In the genomic region with DNA sequence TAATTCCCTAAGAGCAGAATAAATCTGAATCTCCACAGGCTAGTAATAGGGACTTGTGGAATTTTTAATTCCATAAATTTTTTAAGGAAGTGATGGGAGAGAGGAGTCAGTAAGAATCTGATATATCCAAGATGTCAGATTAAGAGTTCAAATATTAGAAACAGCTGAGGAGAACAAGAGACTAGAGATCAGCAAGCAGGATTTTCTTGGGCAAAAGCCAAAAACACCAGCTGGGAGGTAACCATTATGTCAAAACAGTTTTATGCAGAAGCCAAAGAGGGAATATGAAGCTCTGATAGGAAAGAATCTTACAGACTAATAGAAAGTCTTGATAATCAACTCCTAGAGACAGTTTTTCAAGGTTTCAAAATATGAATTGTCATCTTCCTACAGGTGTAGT, we compare ENCODE assay signal across 12 cellular contexts.
DNase-seq lines count a peak whose midpoint lies in the region; ATAC-seq and TF ChIP-seq lines count a peak whose summit lies in the region.
"Had no signal": no experiment of that assay in that cellular context is flagged by ENCODE, and none has a peak within 500 bp of the region (broad histone marks: within the 10 kb centered on the region; RNA-seq: fewer than 3 reads in every experiment).

No MANE protein-coding gene starts in this region.

- no peaks in the 10 kb centered on the region for H3K4me1 Mint-ChIP-seq in MCF 10A (ENCODE audit: insufficient read depth, unreplicated experiment)
- no peaks in the 10 kb centered on the region for H3K4me1 Mint-ChIP-seq in activated naive CD8-positive, alpha-beta T cell treated with anti-CD3 and anti-CD28 coated beads for 36 hours

- no peak overlapping the region for H3K4me3 ChIP-seq in breast epithelium
- H3K4me3 ChIP-seq in transverse colon = no peak overlapping the region
- H3K4me3 ChIP-seq: cardiac muscle cell, vagina had no signal

- CTCF ChIA-PET in MCF 10A (lab: Yijun Ruan, JAX) = no interaction called here

- H3K36me3 Mint-ChIP-seq in MCF 10A (ENCODE audit: insufficient read depth, unreplicated experiment) = no peaks in the 10 kb centered on the region
- no peaks in the 10 kb centered on the region for H3K36me3 Mint-ChIP-seq in activated naive CD8-positive, alpha-beta T cell treated with anti-CD3 and anti-CD28 coated beads for 36 hours
- H3K36me3 Mint-ChIP-seq: natural killer cell treated with Interleukin-12 subunit alpha and Interleukin-12 subunit beta and Interleukin-15 and Interleukin-18, amount 100 ng/mL, for 72 hours had no signal

- in situ Hi-C loops in transverse colon (cut with MboI; ENCODE audit: low pct_ligation_motif_present in 1 of 4, low pct_unique_long_range_greater_than_20kb in 1 of 4, low sequenced_read_pairs in 3 of 4) = no loop called here

- no peak for TF ChIP-seq CTCF in MCF 10A (IDR thresholded peaks at IDR 0.05; ENCODE audit: unreplicated experiment)
- TF ChIP-seq CTCF in breast epithelium (IDR thresholded peaks at IDR 0.05) = no peak
- no peak for TF ChIP-seq CTCF in transverse colon (IDR thresholded peaks at IDR 0.05)

- DNase-seq in MCF 10A (ENCODE audit: unreplicated experiment) = peak; percentile 18
- DNase-seq in breast epithelium (ENCODE audit: low spot score in 2 of 2) = no peak
- DNase-seq in NCI-H69 (lab: John Stamatoyannopoulos, UW) = peak; percentile 81
- DNase-seq in fibroblast of gingiva (ENCODE audit: low read depth) = peak; percentile 72
- DNase-seq in transverse colon = peak; percentile 21
- no peak for DNase-seq in cortex of kidney (lab: John Stamatoyannopoulos, UW)
- DNase-seq in activated naive CD8-positive, alpha-beta T cell treated with anti-CD3 and anti-CD28 coated beads for 36 hours = no peak

- H3K27ac Mint-ChIP-seq in MCF 10A (ENCODE audit: low read depth, unreplicated experiment) = no peak overlapping the region
- no peak overlapping the region for H3K27ac Mint-ChIP-seq in activated naive CD8-positive, alpha-beta T cell treated with anti-CD3 and anti-CD28 coated beads for 36 hours
- H3K27ac Mint-ChIP-seq: natural killer cell treated with Interleukin-12 subunit alpha and Interleukin-12 subunit beta and Interleukin-15 and Interleukin-18, amount 100 ng/mL, for 72 hours had no signal

- no peak for TF ChIP-seq POLR2A in breast epithelium (IDR thresholded peaks at IDR 0.05)
- no peak for TF ChIP-seq POLR2A in transverse colon (IDR thresholded peaks at IDR 0.05)

- no peak for ATAC-seq in GM18519 (IDR thresholded peaks at IDR 0.05; ENCODE audit: low FRiP score, unreplicated experiment)
- ATAC-seq: natural killer cell treated with Interleukin-12 subunit alpha and Interleukin-12 subunit beta and Interleukin-15 and Interleukin-18, amount 100 ng/mL, for 72 hours had no signal

- H3K27ac ChIP-seq in breast epithelium = no peak overlapping the region
- peak overlapping the region in 2 of 4 donors; percentile 17 to 28 for H3K27ac ChIP-seq in transverse colon
- H3K27ac ChIP-seq: cardiac muscle cell, KMS-11, vagina had no signal

- H3K4me3 Mint-ChIP-seq in MCF 10A (ENCODE audit: unreplicated experiment) = no peak overlapping the region
- H3K4me3 Mint-ChIP-seq in activated naive CD8-positive, alpha-beta T cell treated with anti-CD3 and anti-CD28 coated beads for 36 hours = no peak overlapping the region
- H3K4me3 Mint-ChIP-seq: natural killer cell treated with Interleukin-12 subunit alpha and Interleukin-12 subunit beta and Interleukin-15 and Interleukin-18, amount 100 ng/mL, for 72 hours had no signal

- H3K9me3 ChIP-seq in breast epithelium (no peaks in the 10 kb centered on the region), transverse colon (no peaks in the 10 kb centered on the region)
- H3K9me3 ChIP-seq: vagina had no signal

- no peaks in the 10 kb centered on the region for H3K27me3 ChIP-seq in breast epithelium
- H3K27me3 ChIP-seq in transverse colon = no peaks in the 10 kb centered on the region
- H3K27me3 ChIP-seq: cardiac muscle cell, vagina had no signal

- no peak for TF ChIP-seq EP300 in transverse colon (IDR thresholded peaks at IDR 0.05; ENCODE audit: low read depth)

- BruUV-seq in MCF 10A (replicated peaks; lab: Mats Ljungman, UMichigan) = no TSS peak

- intact Hi-C loops in MCF 10A (cut with micrococcal nuclease) (no loop called here), breast epithelium (cut with DNase I; ENCODE audit: low total_unique reads) (no loop called here), transverse colon (cut with DNase I; ENCODE audit: low total_unique reads) (no loop called here)

- POLR2A ChIA-PET in MCF 10A (lab: Yijun Ruan, JAX) = interaction anchor here (0.5 to 1.6 kb wide), 4 partner anchors 13 to 108 kb away, joined by 3 to 7 read pairs (median 4); no protein-coding TSS in a partner anchor

- H3K36me3 ChIP-seq in breast epithelium (no peaks in the 10 kb centered on the region), transverse colon (no peaks in the 10 kb centered on the region)
- H3K36me3 ChIP-seq: cardiac muscle cell, vagina had no signal

- no peaks in the 10 kb centered on the region for H3K27me3 Mint-ChIP-seq in MCF 10A (ENCODE audit: insufficient read depth, unreplicated experiment)
- H3K27me3 Mint-ChIP-seq in activated naive CD8-positive, alpha-beta T cell treated with anti-CD3 and anti-CD28 coated beads for 36 hours = no peaks in the 10 kb centered on the region

- H3K4me1 ChIP-seq in breast epithelium (no peaks in the 10 kb centered on the region), transverse colon (peaks cover 0 to 9% (median 4%) of the 10 kb centered on the region in 4 donors)
- H3K4me1 ChIP-seq: vagina had no signal

- H3K9me3 Mint-ChIP-seq in MCF 10A (ENCODE audit: unreplicated experiment) = no peaks in the 10 kb centered on the region
- peaks cover 1% of the 10 kb centered on the region for H3K9me3 Mint-ChIP-seq in activated naive CD8-positive, alpha-beta T cell treated with anti-CD3 and anti-CD28 coated beads for 36 hours
- H3K9me3 Mint-ChIP-seq: natural killer cell treated with Interleukin-12 subunit alpha and Interleukin-12 subunit beta and Interleukin-15 and Interleukin-18, amount 100 ng/mL, for 72 hours had no signal

Comparison
In these comparisons a context has a peak if more than half of its experiments do, and no peak if none do; other contexts are left out.
1. DNase-seq: peak in MCF 10A (single experiment), NCI-H69 (single experiment), fibroblast of gingiva (single experiment) and transverse colon (single experiment); none in breast epithelium (0 of 2), cortex of kidney (single experiment) and activated naive CD8-positive, alpha-beta T cell treated with anti-CD3 and anti-CD28 coated beads for 36 hours (single experiment).